ENCODE assay signal across 11 cellular contexts in genomic region chr3:40615110-40615915, GRCh38.
A peak's percentile ranks its signal among the peaks of the same experiment; 100 is the strongest.
DNase-seq lines count a peak whose midpoint lies in the region; ATAC-seq and TF ChIP-seq lines count a peak whose summit lies in the region.
"Had no signal": no experiment of that assay in that cellular context is flagged by ENCODE, and none has a peak within 500 bp of the region (broad histone marks: within the 10 kb centered on the region; RNA-seq: fewer than 3 reads in every experiment).

No MANE protein-coding gene starts in this region.

- peaks cover 0 to 2% of the 10 kb centered on the region in 2 donors for H3K36me3 Mint-ChIP-seq in stimulated activated naive B cell treated with anti-CD40 and anti-IgM and Interleukin-4, amounts not matched to agents 10 μg/mL and 1 μg/mL and 100 μg/mL, for 72 hours
- no peaks in the 10 kb centered on the region for H3K36me3 Mint-ChIP-seq in activated CD4-positive, alpha-beta T cell treated with anti-CD3 and anti-CD28 coated beads, Interleukin-2, amount 10 ng/mL, durations not matched to agents 24 days and 14 days (ENCODE audit: low read depth)

- TF ChIP-seq POLR2A in testis (IDR thresholded peaks at IDR 0.05), result no peak

- no peaks in the 10 kb centered on the region for H3K9me3 Mint-ChIP-seq in stimulated activated naive B cell treated with anti-CD40 and anti-IgM and Interleukin-4, amounts not matched to agents 10 μg/mL and 1 μg/mL and 100 μg/mL, for 72 hours
- H3K9me3 Mint-ChIP-seq in activated CD4-positive, alpha-beta T cell treated with anti-CD3 and anti-CD28 coated beads, Interleukin-2, amount 10 ng/mL, durations not matched to agents 24 days and 14 days, result no peaks in the 10 kb centered on the region

- DNase-seq in NCI-H1417 (lab: John Stamatoyannopoulos, UW) (peak; percentile 23 to 77 (median 59)), NCI-H1417 treated with DMSO at 0.1 percent for 48 hours (lab: John Stamatoyannopoulos, UW) (no peak), astrocyte of the hippocampus (ENCODE audit: low read depth, low spot score) (peak; percentile 51), testis (no peak)
- DNase-seq in stimulated activated naive B cell treated with anti-CD40 and anti-IgM and Interleukin-4, amounts not matched to agents 10 μg/mL and 1 μg/mL and 100 μg/mL, for 72 hours, result no peak
- DNase-seq in activated CD4-positive, alpha-beta T cell treated with anti-CD3 and anti-CD28 coated beads, Interleukin-2, amount 10 ng/mL, durations not matched to agents 24 days and 14 days, result no peak

- 27% methylated on average over 33 of the region's 33 CpGs for WGBS in testis, 2 donors

- H3K4me1 Mint-ChIP-seq in stimulated activated naive B cell treated with anti-CD40 and anti-IgM and Interleukin-4, amounts not matched to agents 10 μg/mL and 1 μg/mL and 100 μg/mL, for 72 hours, result peaks cover 18 to 21% of the 10 kb centered on the region in 2 donors
- peaks cover 3% of the 10 kb centered on the region for H3K4me1 Mint-ChIP-seq in activated CD4-positive, alpha-beta T cell treated with anti-CD3 and anti-CD28 coated beads, Interleukin-2, amount 10 ng/mL, durations not matched to agents 24 days and 14 days

- H3K4me1 ChIP-seq in iPS-20b (ENCODE audit: insufficient read depth, low read length) (peaks cover 44% of the 10 kb centered on the region; the same call in 1 of the 2 replicates), testis (no peaks in the 10 kb centered on the region)
- H3K4me1 ChIP-seq: A549 had no signal

- H3K9me3 ChIP-seq in iPS-20b (ENCODE audit: insufficient read depth, low read depth, low read length) (no peaks in the 10 kb centered on the region), testis (no peaks in the 10 kb centered on the region)
- H3K9me3 ChIP-seq: A549 had no signal

- no peaks in the 10 kb centered on the region for H3K27me3 ChIP-seq in iPS-20b (ENCODE audit: insufficient read depth, low read length)
- no peaks in the 10 kb centered on the region for H3K27me3 ChIP-seq in testis

- no peak for TF ChIP-seq CTCF in testis (IDR thresholded peaks at IDR 0.05)

- H3K27ac Mint-ChIP-seq in stimulated activated naive B cell treated with anti-CD40 and anti-IgM and Interleukin-4, amounts not matched to agents 10 μg/mL and 1 μg/mL and 100 μg/mL, for 72 hours, result peak overlapping the region; percentile 33
- no peak overlapping the region for H3K27ac Mint-ChIP-seq in activated CD4-positive, alpha-beta T cell treated with anti-CD3 and anti-CD28 coated beads, Interleukin-2, amount 10 ng/mL, durations not matched to agents 24 days and 14 days

- peak overlapping the region; percentile 71 to 77 for H3K4me3 Mint-ChIP-seq in stimulated activated naive B cell treated with anti-CD40 and anti-IgM and Interleukin-4, amounts not matched to agents 10 μg/mL and 1 μg/mL and 100 μg/mL, for 72 hours
- H3K4me3 Mint-ChIP-seq in activated CD4-positive, alpha-beta T cell treated with anti-CD3 and anti-CD28 coated beads, Interleukin-2, amount 10 ng/mL, durations not matched to agents 24 days and 14 days, result no peak overlapping the region

- ATAC-seq in stimulated activated naive B cell treated with anti-CD40 and anti-IgM and Interleukin-4, amounts not matched to agents 10 μg/mL and 1 μg/mL and 100 μg/mL, for 72 hours (replicated peaks), result peak; percentile 68 to 75
- no peak for ATAC-seq in GM21447 (IDR thresholded peaks at IDR 0.05; ENCODE audit: unreplicated experiment)
- ATAC-seq: A549 had no signal

- peak overlapping the region; percentile 69 for H3K27ac ChIP-seq in iPS-20b (ENCODE audit: low read length)
- no peak overlapping the region for H3K27ac ChIP-seq in testis
- H3K27ac ChIP-seq: A549, KMS-11 had no signal

- H3K36me3 ChIP-seq in iPS-20b (ENCODE audit: insufficient read depth, low read depth, low read length), result no peaks in the 10 kb centered on the region
- H3K36me3 ChIP-seq in testis (ENCODE audit: low read depth, missing control alignments), result no peaks in the 10 kb centered on the region

- H3K27me3 Mint-ChIP-seq in stimulated activated naive B cell treated with anti-CD40 and anti-IgM and Interleukin-4, amounts not matched to agents 10 μg/mL and 1 μg/mL and 100 μg/mL, for 72 hours, result peaks cover 32 to 33% of the 10 kb centered on the region in 2 donors
- peaks cover 41% of the 10 kb centered on the region for H3K27me3 Mint-ChIP-seq in activated CD4-positive, alpha-beta T cell treated with anti-CD3 and anti-CD28 coated beads, Interleukin-2, amount 10 ng/mL, durations not matched to agents 24 days and 14 days

- intact Hi-C loops in testis (cut with DNase I; ENCODE audit: low total_unique reads), result no loop called here
- intact Hi-C loops in activated CD4-positive, alpha-beta T cell treated with anti-CD3 and anti-CD28 coated beads, Interleukin-2, amount 10 ng/mL, durations not matched to agents 24 days and 14 days (cut with micrococcal nuclease), result no loop called here

- peak overlapping the region; percentile 81; the same call in 1 of the 2 replicates for H3K9ac ChIP-seq in iPS-20b (ENCODE audit: low read depth, low read length)
- H3K9ac ChIP-seq: KMS-11 had no signal

- H3K4me3 ChIP-seq in iPS-20b (ENCODE audit: low read length) (peak overlapping the region; percentile 61; the same call in 1 of the 2 replicates), testis (peak overlapping the region in 1 of 2 donors; percentile 32)
- H3K4me3 ChIP-seq: A549, lung had no signal

Comparison
In these comparisons a context has a peak if more than half of its experiments do, and no peak if none do; other contexts are left out.
1. DNase-seq: peak in NCI-H1417 (3 of 3) and astrocyte of the hippocampus (single experiment); none in NCI-H1417 treated with DMSO at 0.1 percent for 48 hours (single experiment), stimulated activated naive B cell treated with anti-CD40 and anti-IgM and Interleukin-4, amounts not matched to agents 10 μg/mL and 1 μg/mL and 100 μg/mL, for 72 hours (single experiment), testis (single experiment) and activated CD4-positive, alpha-beta T cell treated with anti-CD3 and anti-CD28 coated beads, Interleukin-2, amount 10 ng/mL, durations not matched to agents 24 days and 14 days (single experiment).